In the genomic region with DNA sequence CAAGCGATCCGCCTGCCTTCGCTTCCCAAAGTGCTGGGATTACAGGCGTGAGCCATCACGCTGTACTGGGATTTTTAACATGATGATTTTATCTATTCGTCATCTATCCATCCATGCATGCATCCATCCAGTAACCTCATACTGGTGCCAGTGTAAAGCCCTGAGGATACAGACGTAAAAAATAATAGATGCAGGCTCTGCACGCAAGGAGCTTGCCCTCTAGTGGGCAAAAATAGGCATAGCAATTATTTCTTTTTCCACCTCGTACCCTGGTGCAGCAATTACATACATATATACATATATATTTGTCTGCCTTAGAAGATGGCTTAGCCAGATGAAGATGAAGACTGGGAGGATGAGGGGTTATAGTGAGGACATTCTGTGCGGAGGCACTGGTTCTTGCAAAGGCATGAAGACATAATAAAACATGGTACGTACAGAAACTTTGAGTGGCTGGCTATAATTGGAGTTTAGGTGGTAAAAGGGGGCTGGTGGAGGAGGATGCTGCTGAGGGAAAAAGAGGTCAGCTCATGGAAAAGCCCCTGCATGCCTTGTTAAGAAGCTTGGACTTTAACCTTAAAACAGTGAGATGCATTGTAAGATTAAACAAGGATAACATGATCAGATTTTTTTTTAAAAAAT, we compare ENCODE assay signal across 1 cellular context.
TF ChIP-seq lines count a peak whose summit lies in the region.

No MANE protein-coding gene starts in this region.

TF ChIP-seq in GM23338, 12 proteins besides CTCF, POLR2A, EP300 and RAD21:
- TF ChIP-seq, protein P1, sequence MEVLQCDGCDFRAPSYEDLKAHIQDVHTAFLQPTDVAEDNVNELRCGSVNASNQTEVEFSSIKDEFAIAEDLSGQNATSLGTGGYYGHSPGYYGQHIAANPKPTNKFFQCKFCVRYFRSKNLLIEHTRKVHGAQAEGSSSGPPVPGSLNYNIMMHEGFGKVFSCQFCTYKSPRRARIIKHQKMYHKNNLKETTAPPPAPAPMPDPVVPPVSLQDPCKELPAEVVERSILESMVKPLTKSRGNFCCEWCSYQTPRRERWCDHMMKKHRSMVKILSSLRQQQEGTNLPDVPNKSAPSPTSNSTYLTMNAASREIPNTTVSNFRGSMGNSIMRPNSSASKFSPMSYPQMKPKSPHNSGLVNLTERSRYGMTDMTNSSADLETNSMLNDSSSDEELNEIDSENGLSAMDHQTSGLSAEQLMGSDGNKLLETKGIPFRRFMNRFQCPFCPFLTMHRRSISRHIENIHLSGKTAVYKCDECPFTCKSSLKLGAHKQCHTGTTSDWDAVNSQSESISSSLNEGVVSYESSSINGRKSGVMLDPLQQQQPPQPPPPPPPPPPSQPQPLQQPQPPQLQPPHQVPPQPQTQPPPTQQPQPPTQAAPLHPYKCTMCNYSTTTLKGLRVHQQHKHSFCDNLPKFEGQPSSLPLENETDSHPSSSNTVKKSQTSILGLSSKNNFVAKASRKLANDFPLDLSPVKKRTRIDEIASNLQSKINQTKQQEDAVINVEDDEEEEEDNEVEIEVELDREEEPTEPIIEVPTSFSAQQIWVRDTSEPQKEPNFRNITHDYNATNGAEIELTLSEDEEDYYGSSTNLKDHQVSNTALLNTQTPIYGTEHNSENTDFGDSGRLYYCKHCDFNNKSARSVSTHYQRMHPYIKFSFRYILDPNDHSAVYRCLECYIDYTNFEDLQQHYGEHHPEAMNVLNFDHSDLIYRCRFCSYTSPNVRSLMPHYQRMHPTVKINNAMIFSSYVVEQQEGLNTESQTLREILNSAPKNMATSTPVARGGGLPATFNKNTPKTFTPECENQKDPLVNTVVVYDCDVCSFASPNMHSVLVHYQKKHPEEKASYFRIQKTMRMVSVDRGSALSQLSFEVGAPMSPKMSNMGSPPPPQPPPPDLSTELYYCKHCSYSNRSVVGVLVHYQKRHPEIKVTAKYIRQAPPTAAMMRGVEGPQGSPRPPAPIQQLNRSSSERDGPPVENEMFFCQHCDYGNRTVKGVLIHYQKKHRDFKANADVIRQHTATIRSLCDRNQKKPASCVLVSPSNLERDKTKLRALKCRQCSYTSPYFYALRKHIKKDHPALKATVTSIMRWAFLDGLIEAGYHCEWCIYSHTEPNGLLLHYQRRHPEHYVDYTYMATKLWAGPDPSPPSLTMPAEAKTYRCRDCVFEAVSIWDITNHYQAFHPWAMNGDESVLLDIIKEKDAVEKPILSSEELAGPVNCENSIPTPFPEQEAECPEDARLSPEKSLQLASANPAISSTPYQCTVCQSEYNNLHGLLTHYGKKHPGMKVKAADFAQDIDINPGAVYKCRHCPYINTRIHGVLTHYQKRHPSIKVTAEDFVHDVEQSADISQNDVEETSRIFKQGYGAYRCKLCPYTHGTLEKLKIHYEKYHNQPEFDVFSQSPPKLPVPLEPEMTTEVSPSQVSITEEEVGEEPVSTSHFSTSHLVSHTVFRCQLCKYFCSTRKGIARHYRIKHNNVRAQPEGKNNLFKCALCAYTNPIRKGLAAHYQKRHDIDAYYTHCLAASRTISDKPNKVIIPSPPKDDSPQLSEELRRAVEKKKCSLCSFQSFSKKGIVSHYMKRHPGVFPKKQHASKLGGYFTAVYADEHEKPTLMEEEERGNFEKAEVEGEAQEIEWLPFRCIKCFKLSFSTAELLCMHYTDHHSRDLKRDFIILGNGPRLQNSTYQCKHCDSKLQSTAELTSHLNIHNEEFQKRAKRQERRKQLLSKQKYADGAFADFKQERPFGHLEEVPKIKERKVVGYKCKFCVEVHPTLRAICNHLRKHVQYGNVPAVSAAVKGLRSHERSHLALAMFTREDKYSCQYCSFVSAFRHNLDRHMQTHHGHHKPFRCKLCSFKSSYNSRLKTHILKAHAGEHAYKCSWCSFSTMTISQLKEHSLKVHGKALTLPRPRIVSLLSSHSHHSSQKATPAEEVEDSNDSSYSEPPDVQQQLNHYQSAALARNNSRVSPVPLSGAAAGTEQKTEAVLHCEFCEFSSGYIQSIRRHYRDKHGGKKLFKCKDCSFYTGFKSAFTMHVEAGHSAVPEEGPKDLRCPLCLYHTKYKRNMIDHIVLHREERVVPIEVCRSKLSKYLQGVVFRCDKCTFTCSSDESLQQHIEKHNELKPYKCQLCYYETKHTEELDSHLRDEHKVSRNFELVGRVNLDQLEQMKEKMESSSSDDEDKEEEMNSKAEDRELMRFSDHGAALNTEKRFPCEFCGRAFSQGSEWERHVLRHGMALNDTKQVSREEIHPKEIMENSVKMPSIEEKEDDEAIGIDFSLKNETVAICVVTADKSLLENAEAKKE (CRISPR knock-in tag; IDR thresholded peaks at IDR 0.05): no peak
- no peak for TF ChIP-seq NANOG (IDR thresholded peaks at IDR 0.05; ENCODE audit: borderline replicate concordance)
- no peak for TF ChIP-seq ZNF114 (CRISPR knock-in tag; IDR thresholded peaks at IDR 0.05)
- TF ChIP-seq STAT1 (IDR thresholded peaks at IDR 0.05; ENCODE audit: unreplicated experiment): no peak
- no peak for TF ChIP-seq EZH2 (IDR thresholded peaks at IDR 0.05; ENCODE audit: low read depth, unreplicated experiment)
- TF ChIP-seq CREB1 (CRISPR knock-in tag; IDR thresholded peaks at IDR 0.05; ENCODE audit: low read depth): no peak
- TF ChIP-seq, protein P2, sequence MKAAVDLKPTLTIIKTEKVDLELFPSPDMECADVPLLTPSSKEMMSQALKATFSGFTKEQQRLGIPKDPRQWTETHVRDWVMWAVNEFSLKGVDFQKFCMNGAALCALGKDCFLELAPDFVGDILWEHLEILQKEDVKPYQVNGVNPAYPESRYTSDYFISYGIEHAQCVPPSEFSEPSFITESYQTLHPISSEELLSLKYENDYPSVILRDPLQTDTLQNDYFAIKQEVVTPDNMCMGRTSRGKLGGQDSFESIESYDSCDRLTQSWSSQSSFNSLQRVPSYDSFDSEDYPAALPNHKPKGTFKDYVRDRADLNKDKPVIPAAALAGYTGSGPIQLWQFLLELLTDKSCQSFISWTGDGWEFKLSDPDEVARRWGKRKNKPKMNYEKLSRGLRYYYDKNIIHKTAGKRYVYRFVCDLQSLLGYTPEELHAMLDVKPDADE (IDR thresholded peaks at IDR 0.05): no peak
- no peak for TF ChIP-seq POLR2AphosphoS5 (IDR thresholded peaks at IDR 0.05; ENCODE audit: low read depth)
- TF ChIP-seq EZH2phosphoT487 (IDR thresholded peaks at IDR 0.05; ENCODE audit: unreplicated experiment): no peak
- no peak for TF ChIP-seq ZNF331 (CRISPR knock-in tag; IDR thresholded peaks at IDR 0.05; ENCODE audit: low read depth)
- TF ChIP-seq, protein P3, sequence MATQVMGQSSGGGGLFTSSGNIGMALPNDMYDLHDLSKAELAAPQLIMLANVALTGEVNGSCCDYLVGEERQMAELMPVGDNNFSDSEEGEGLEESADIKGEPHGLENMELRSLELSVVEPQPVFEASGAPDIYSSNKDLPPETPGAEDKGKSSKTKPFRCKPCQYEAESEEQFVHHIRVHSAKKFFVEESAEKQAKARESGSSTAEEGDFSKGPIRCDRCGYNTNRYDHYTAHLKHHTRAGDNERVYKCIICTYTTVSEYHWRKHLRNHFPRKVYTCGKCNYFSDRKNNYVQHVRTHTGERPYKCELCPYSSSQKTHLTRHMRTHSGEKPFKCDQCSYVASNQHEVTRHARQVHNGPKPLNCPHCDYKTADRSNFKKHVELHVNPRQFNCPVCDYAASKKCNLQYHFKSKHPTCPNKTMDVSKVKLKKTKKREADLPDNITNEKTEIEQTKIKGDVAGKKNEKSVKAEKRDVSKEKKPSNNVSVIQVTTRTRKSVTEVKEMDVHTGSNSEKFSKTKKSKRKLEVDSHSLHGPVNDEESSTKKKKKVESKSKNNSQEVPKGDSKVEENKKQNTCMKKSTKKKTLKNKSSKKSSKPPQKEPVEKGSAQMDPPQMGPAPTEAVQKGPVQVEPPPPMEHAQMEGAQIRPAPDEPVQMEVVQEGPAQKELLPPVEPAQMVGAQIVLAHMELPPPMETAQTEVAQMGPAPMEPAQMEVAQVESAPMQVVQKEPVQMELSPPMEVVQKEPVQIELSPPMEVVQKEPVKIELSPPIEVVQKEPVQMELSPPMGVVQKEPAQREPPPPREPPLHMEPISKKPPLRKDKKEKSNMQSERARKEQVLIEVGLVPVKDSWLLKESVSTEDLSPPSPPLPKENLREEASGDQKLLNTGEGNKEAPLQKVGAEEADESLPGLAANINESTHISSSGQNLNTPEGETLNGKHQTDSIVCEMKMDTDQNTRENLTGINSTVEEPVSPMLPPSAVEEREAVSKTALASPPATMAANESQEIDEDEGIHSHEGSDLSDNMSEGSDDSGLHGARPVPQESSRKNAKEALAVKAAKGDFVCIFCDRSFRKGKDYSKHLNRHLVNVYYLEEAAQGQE (IDR thresholded peaks at IDR 0.05; ENCODE audit: unreplicated experiment): no peak
